In the genomic region with DNA sequence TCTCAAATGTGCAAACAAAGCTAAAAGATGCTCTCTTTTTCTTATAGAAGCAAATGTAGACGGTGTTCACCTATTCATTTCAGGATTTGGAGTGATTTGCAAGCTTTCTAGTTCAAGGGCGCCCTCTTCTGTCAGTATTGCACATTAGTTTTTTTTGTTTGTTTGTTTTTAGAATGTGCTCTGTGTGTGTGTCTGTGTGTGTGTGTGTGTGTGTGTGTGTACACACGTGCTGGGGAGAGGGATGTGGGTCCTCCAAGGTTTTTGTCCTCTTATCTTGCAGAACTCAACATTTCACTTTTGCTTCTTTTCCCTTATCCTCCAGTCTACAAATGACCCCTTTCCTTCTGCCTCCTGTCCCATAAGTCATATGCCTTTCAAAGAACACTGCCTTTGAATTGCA, we compare ENCODE assay signal across 8 cellular contexts. TPM values are rescaled to one million over a fixed set of nuclear protein-coding genes. Genes with fewer than 3 reads are reported as not detected.
DNase-seq lines count a peak whose midpoint lies in the region; ATAC-seq and TF ChIP-seq lines count a peak whose summit lies in the region.

No MANE protein-coding gene starts in this region.

- no peak for ATAC-seq in HG02885 (IDR thresholded peaks at IDR 0.05; ENCODE audit: poor library complexity, unreplicated experiment)

- CTCF ChIA-PET in MCF 10A (lab: Yijun Ruan, JAX) = interaction anchor here (0.6 to 5.2 kb wide), 67 partner anchors 8 to 1032 kb away, joined by 3 to 82 read pairs (median 4); a partner anchor contains a TSS

- POLR2A ChIA-PET in MCF 10A (lab: Yijun Ruan, JAX) = interaction anchor here (0.6 to 3.0 kb wide), 10 partner anchors 10 to 338 kb away, joined by 3 to 16 read pairs (median 4); a partner anchor contains a TSS

- DNase-seq in activated gamma-delta T cell treated with Interleukin-2 at 50 U/mL for 16 hours = peak; percentile 49
- no peak for DNase-seq in activated gamma-delta T cell (lab: John Stamatoyannopoulos, UW)
- DNase-seq in NCI-H146 (lab: John Stamatoyannopoulos, UW) = peak; percentile 64
- peak; percentile 30 for DNase-seq in SKM-1 treated with dmso at 0.1 percent for 144 hours (lab: John Stamatoyannopoulos, UW; ENCODE audit: unreplicated experiment)
- DNase-seq in MCF 10A (ENCODE audit: unreplicated experiment) = peak; percentile 83
- peak; percentile 85 for DNase-seq in inferior parietal cortex (ENCODE audit: extremely low spot score)
- peak; percentile 53 for DNase-seq in stimulated activated CD4-positive, alpha-beta T cell treated with anti-CD3 and anti-CD28 coated beads, Interleukin-4, amount 100 ng/mL, for 24 hours

- no peaks in the 10 kb centered on the region for H3K9me3 Mint-ChIP-seq in MCF 10A (ENCODE audit: unreplicated experiment)

- peaks cover 6% of the 10 kb centered on the region for H3K4me1 Mint-ChIP-seq in MCF 10A (ENCODE audit: insufficient read depth, unreplicated experiment)

- H3K36me3 Mint-ChIP-seq in MCF 10A (ENCODE audit: insufficient read depth, unreplicated experiment) = no peaks in the 10 kb centered on the region

- no peak overlapping the region for H3K4me3 Mint-ChIP-seq in MCF 10A (ENCODE audit: unreplicated experiment)

- intact Hi-C loops in MCF 10A (cut with micrococcal nuclease) = loop anchor here (1.0 to 5.0 kb wide), 6 partner anchors 47 to 337 kb away; a partner anchor contains a TSS

- peak; percentile 62 for TF ChIP-seq CTCF in MCF 10A (IDR thresholded peaks at IDR 0.05; ENCODE audit: unreplicated experiment)

- H3K27ac Mint-ChIP-seq in MCF 10A (ENCODE audit: low read depth, unreplicated experiment) = no peak overlapping the region

- BruUV-seq in MCF 10A (replicated peaks; lab: Mats Ljungman, UMichigan) = no TSS peak

- H3K27me3 Mint-ChIP-seq in MCF 10A (ENCODE audit: insufficient read depth, unreplicated experiment) = peaks cover 7% of the 10 kb centered on the region

RNA-seq across cellular contexts. Expression of a gene that starts 23.5 kb away (rescaled TPM):
- total RNA-seq in MCF 10A (2022) = 3.0 and 7.6 TPM in 2 replicates

RNA-seq across cellular contexts. Expression of a gene that starts 52.0 kb away (rescaled TPM):
- 17.6 and 20.5 TPM in 2 replicates for total RNA-seq in MCF 10A (2022)
